In genomic region chr15:65056868-65057548, GRCh38 we compare ENCODE assay signal across 15 cellular contexts. TPM values are rescaled to one million over a fixed set of nuclear protein-coding genes. Genes with fewer than 3 reads are reported as not detected.
DNase-seq lines count a peak whose midpoint lies in the region; ATAC-seq, FAIRE-seq and TF ChIP-seq lines count a peak whose summit lies in the region.
"Had no signal": no experiment of that assay in that cellular context is flagged by ENCODE, and none has a peak within 500 bp of the region (broad histone marks: within the 10 kb centered on the region; RNA-seq: fewer than 3 reads in every experiment).

No MANE protein-coding gene starts in this region.

- no peak for TF ChIP-seq CTCF in HCT116 (IDR thresholded peaks at IDR 0.05 in 2 of 3, conservative IDR thresholded peaks at IDR 0.05 in 1 of 3; ENCODE audit: borderline replicate concordance in 1 of 3, insufficient read depth in 1 of 3, low read depth in 2 of 3, low read length in 2 of 3)

- TF ChIP-seq RAD21 in HCT116 (IDR thresholded peaks at IDR 0.05; ENCODE audit: low read depth) = no peak

- 0 out of 2 replicates have a peak overlapping the region, but pooled peaks have one; percentile 8 for H3K27ac ChIP-seq in HCT116 (ENCODE audit: low read depth, low read length)
- H3K27ac ChIP-seq in small intestine (ENCODE audit: low read depth in 1 of 2, low read length in 1 of 2) = peak overlapping the region; percentile 18 to 83

- no peak for FAIRE-seq in small intestine (lab: Jason Lieb, UNC)
- FAIRE-seq: keratinocyte had no signal

- DNase-seq in HCT116 (ENCODE audit: low read depth, low spot score) = peak; percentile 51
- DNase-seq in RPMI7951 (ENCODE audit: low read depth) = peak; percentile 50
- peak; percentile 98 for DNase-seq in islet precursor cell
- peak; percentile 93 for DNase-seq in small intestine
- no peak for DNase-seq in stimulated activated CD4-positive, alpha-beta T cell treated with anti-CD3 and anti-CD28 coated beads, Interleukin-2, amount 100 ng/mL, for 48 hours
- no peak for DNase-seq in COR-L47 (lab: John Stamatoyannopoulos, UW)
- no peak for DNase-seq in activated naive CD4-positive, alpha-beta T cell (lab: John Stamatoyannopoulos, UW)
- DNase-seq: activated CD4-positive, alpha-beta T cell treated with anti-CD3 and anti-CD28 coated beads, Interleukin-2, amount 50 U/mL, for 4 hours; activated gamma-delta T cell; CD4-positive, alpha-beta memory T cell had no signal

- H3K9me3 ChIP-seq in HCT116 (ENCODE audit: control insufficient read depth in 1 of 2, insufficient read depth in 1 of 2, low read depth in 1 of 2, low read length in 2 of 2) (no peaks in the 10 kb centered on the region), small intestine (ENCODE audit: control insufficient read depth, low read depth) (no peaks in the 10 kb centered on the region)

- intact Hi-C loops in HCT116 (cut with micrococcal nuclease) = no loop called here

- no peaks in the 10 kb centered on the region for H3K9me2 ChIP-seq in HCT116 (ENCODE audit: insufficient read depth)

- ATAC-seq in HCT116 (peak; percentile 79), GM19351 (IDR thresholded peaks at IDR 0.05; ENCODE audit: unreplicated experiment) (no peak)
- ATAC-seq: stimulated activated memory B cell treated with anti-CD40 and anti-IgM and Interleukin-4, amounts not matched to agents 10 μg/mL and 1 μg/mL and 100 μg/mL, for 72 hours had no signal

- H3K9ac ChIP-seq in HCT116 (ENCODE audit: low read length) = peak overlapping the region; percentile 18; the same call in 1 of the 2 replicates

- no TSS peak for BruUV-seq in HCT116 (replicated peaks; lab: Mats Ljungman, UMichigan)

- TF ChIP-seq POLR2A in HCT116 (IDR thresholded peaks at IDR 0.05; ENCODE audit: borderline replicate concordance, extremely low read depth, insufficient read depth, insufficient read length) = no peak

- H3K4me1 ChIP-seq in HCT116 (ENCODE audit: control insufficient read depth in 1 of 2, insufficient read depth in 2 of 2, low read length in 2 of 2) = peaks cover 23 to 39% of the 10 kb centered on the region in 2 experiments
- H3K4me1 ChIP-seq in small intestine (ENCODE audit: control insufficient read depth in 2 of 2, insufficient read depth in 1 of 2, low read depth in 1 of 2, low read length in 1 of 2) = peaks cover 5 to 12% of the 10 kb centered on the region in 2 donors

- H3K4me2 ChIP-seq in HCT116 (ENCODE audit: low read length) = peak overlapping the region; percentile 74

- RAD21 ChIA-PET in HCT116 (lab: Charles Lee; ENCODE audit: low non-redundant PET in 1 of 2, low total read pairs in 2 of 2, uncharacterized antibody in 2 of 2, unreplicated experiment in 2 of 2) = no interaction called here

- CTCF ChIA-PET in HCT116 (lab: Charles Lee) = interaction anchor here (1.6 to 6.5 kb wide), 2 partner anchors 13 to 45 kb away, joined by 3 to 52 read pairs; no protein-coding TSS in a partner anchor

- no peaks in the 10 kb centered on the region for H3K79me2 ChIP-seq in HCT116 (ENCODE audit: insufficient read depth, low read length)

- peak overlapping the region; percentile 66 for H2AFZ ChIP-seq in HCT116 (ENCODE audit: low read depth, low read length, poor library complexity, severe bottlenecking)

- peak overlapping the region in 1 of 2 experiments; percentile 35; a peak in 2 of 4 replicates for H3K4me3 ChIP-seq in HCT116 (replicated peaks in 1 of 2; ENCODE audit: low read depth in 1 of 2, low read length in 2 of 2)
- no peak overlapping the region for H3K4me3 ChIP-seq in small intestine (ENCODE audit: low read depth in 1 of 2, low read length in 2 of 2)

- no peaks in the 10 kb centered on the region for H4K20me1 ChIP-seq in HCT116 (ENCODE audit: insufficient read depth)

- no peaks in the 10 kb centered on the region for H3K27me3 ChIP-seq in HCT116 (ENCODE audit: insufficient read depth, low read length)
- H3K27me3 ChIP-seq in small intestine (ENCODE audit: control insufficient read depth in 2 of 2, insufficient read depth in 2 of 2, low read length in 2 of 2) = no peaks in the 10 kb centered on the region

- H3K36me3 ChIP-seq in HCT116 (ENCODE audit: control insufficient read depth in 1 of 2, insufficient read depth in 2 of 2, low read length in 2 of 2) = no peaks in the 10 kb centered on the region
- peaks cover 0 to 2% of the 10 kb centered on the region in 2 donors for H3K36me3 ChIP-seq in small intestine (ENCODE audit: control insufficient read depth in 2 of 2, insufficient read depth in 2 of 2, low read length in 2 of 2)

- POLR2A ChIA-PET in HCT116 (lab: Charles Lee) = no interaction called here

- WGBS in small intestine, 3 donors = 52 to 72% (median 62%) methylated on average over 8 of the region's 8 CpGs

TF ChIP-seq in HCT116, 20 proteins besides CTCF, POLR2A, EP300 and RAD21:
- no peak for TF ChIP-seq JUND (IDR thresholded peaks at IDR 0.05)
- peak; percentile 26; the same call in 1 of the 2 replicates for TF ChIP-seq ZFX (IDR thresholded peaks at IDR 0.05)

RNA-seq across cellular contexts. Expression of gene RASL12, which starts 10.8 kb away (rescaled TPM):
- 0.25 TPM for total RNA-seq in HCT116 (2021; ENCODE audit: unreplicated experiment)
- not detected in 2 replicates for polyA plus RNA-seq in HCT116 (2012)
- total RNA-seq in RPMI7951 (2014; rRNA removed; shearing (Covaris generic)) = 0.39 and 0.48 TPM in 2 replicates
- polyA plus RNA-seq in small intestine = 1 to 10 TPM in 2 of 3 donors, under 1 TPM in 1; 0.45 to 7.7 (median 2.2) TPM
- total RNA-seq: CD4-positive, alpha-beta memory T cell had no signal
- polyA plus RNA-seq: CD4-positive, alpha-beta memory T cell; keratinocyte had no signal

RNA-seq across cellular contexts. Expression of gene SLC51B, which starts 11.8 kb away (rescaled TPM):
- total RNA-seq in HCT116 (2021; ENCODE audit: unreplicated experiment) = not detected
- polyA plus RNA-seq in HCT116 (2012) = not detected in 2 replicates
- not detected in 2 replicates for total RNA-seq in RPMI7951 (2014; rRNA removed; shearing (Covaris generic))
- 100 to 1,000 TPM in 2 of 3 donors, 10 to 100 TPM in 1; 82.7 to 258 (median 242) TPM for polyA plus RNA-seq in small intestine
- total RNA-seq: CD4-positive, alpha-beta memory T cell; H4; omental fat pad had no signal
- polyA plus RNA-seq: CD4-positive, alpha-beta memory T cell; keratinocyte had no signal

RNA-seq across cellular contexts. Expression of gene KBTBD13, which starts 19.5 kb away (rescaled TPM):
- total RNA-seq in HCT116 (2021; ENCODE audit: unreplicated experiment) = not detected
- polyA plus RNA-seq in HCT116 (2012) = not detected in 2 replicates
- total RNA-seq in RPMI7951 (2014; rRNA removed; shearing (Covaris generic)) = not detected in 2 replicates
- under 1 TPM in 1 of 3 donors, not detected in 2; 0.03 TPM for polyA plus RNA-seq in small intestine
- total RNA-seq: CD4-positive, alpha-beta memory T cell; H4; omental fat pad had no signal
- polyA plus RNA-seq: CD4-positive, alpha-beta memory T cell; keratinocyte had no signal

RNA-seq across cellular contexts. Expression of gene MTFMT, which starts 27.6 kb away (rescaled TPM):
- 30.4 TPM for total RNA-seq in HCT116 (2021; ENCODE audit: unreplicated experiment)
- polyA plus RNA-seq in HCT116 (2012) = 12.8 and 13.4 TPM in 2 replicates
- 23.8 and 27.9 TPM in 2 replicates for total RNA-seq in RPMI7951 (2014; rRNA removed; shearing (Covaris generic))
- 10 to 100 TPM in 2 of 3 donors, 1 to 10 TPM in 1; 9.7 to 14.8 (median 11.5) TPM for polyA plus RNA-seq in small intestine

RNA-seq across cellular contexts. Expression of gene UBAP1L, which starts 58.0 kb away (rescaled TPM):
- 4.0 TPM for total RNA-seq in HCT116 (2021; ENCODE audit: unreplicated experiment)
- 1.4 and 1.7 TPM in 2 replicates for polyA plus RNA-seq in HCT116 (2012)
- 0.12 and 0.39 TPM in 2 replicates for total RNA-seq in RPMI7951 (2014; rRNA removed; shearing (Covaris generic))
- polyA plus RNA-seq in small intestine = 1 to 10 TPM; 1.5 to 5.8 (median 4.9) TPM

Comparison
In these comparisons a context has a peak if more than half of its experiments do, and no peak if none do; other contexts are left out.
1. DNase-seq: peak in HCT116 (single experiment), RPMI7951 (single experiment), islet precursor cell (single experiment) and small intestine (single experiment); none in stimulated activated CD4-positive, alpha-beta T cell treated with anti-CD3 and anti-CD28 coated beads, Interleukin-2, amount 100 ng/mL, for 48 hours (0 of 2), COR-L47 (single experiment) and activated naive CD4-positive, alpha-beta T cell (0 of 4).